Comparison of ENCODE assay signal across 1 cellular context in genomic region chr13:44465318-44465717, GRCh38.
TF ChIP-seq lines count a peak whose summit lies in the region.

No MANE protein-coding gene starts in this region.

TF ChIP-seq in H1, 55 proteins besides CTCF, POLR2A, EP300 and RAD21 (continued from another document):
- TF ChIP-seq MAX (IDR thresholded peaks at IDR 0.05), result no peak
- TF ChIP-seq RXRA (IDR thresholded peaks at IDR 0.05; ENCODE audit: insufficient read depth, low read depth, low read length), result no peak
- no peak for TF ChIP-seq SP4 (IDR thresholded peaks at IDR 0.05; ENCODE audit: low read length)
- no peak for TF ChIP-seq KDM5A (IDR thresholded peaks at IDR 0.05; ENCODE audit: low read length)
- TF ChIP-seq JUND (IDR thresholded peaks at IDR 0.05; ENCODE audit: low read length), result no peak
- no peak for TF ChIP-seq KDM1A (IDR thresholded peaks at IDR 0.05; ENCODE audit: borderline replicate concordance, low read length)
- no peak for TF ChIP-seq YY1 (IDR thresholded peaks at IDR 0.05; ENCODE audit: low read depth, low read length)
- TF ChIP-seq SRF (IDR thresholded peaks at IDR 0.05; ENCODE audit: low read depth, low read length), result no peak
